Comparison of ENCODE assay signal across 22 cellular contexts in genomic region chr10:109156396-109156795, GRCh38.
A peak's percentile ranks its signal among the peaks of the same experiment; 100 is the strongest.
DNase-seq lines count a peak whose midpoint lies in the region; ATAC-seq and TF ChIP-seq lines count a peak whose summit lies in the region.
"Had no signal": no experiment of that assay in that cellular context is flagged by ENCODE, and none has a peak within 500 bp of the region (broad histone marks: within the 10 kb centered on the region; RNA-seq: fewer than 3 reads in every experiment).

No MANE protein-coding gene starts in this region.

- H3K4me2 ChIP-seq in PC-9 (peak overlapping the region; percentile 46), trophoblast cell (ENCODE audit: low read length) (no peak overlapping the region), neuronal stem cell (ENCODE audit: insufficient read depth, low read length, poor library complexity, severe bottlenecking) (no peak overlapping the region)
- H3K4me2 ChIP-seq: BLaER1 had no signal

- H4K91ac ChIP-seq in trophoblast cell (ENCODE audit: low read depth, low read length) = no peak overlapping the region
- no peak overlapping the region for H4K91ac ChIP-seq in neuronal stem cell (ENCODE audit: low read depth, low read length, poor library complexity)

- no peaks in the 10 kb centered on the region for H3K4me1 Mint-ChIP-seq in CD4-positive, alpha-beta T cell (ENCODE audit: low read depth)
- H3K4me1 Mint-ChIP-seq: CD14-positive monocyte; CD4-positive, CD25-positive, alpha-beta regulatory T cell had no signal

- DNase-seq in ELF-1 (ENCODE audit: low read depth, low spot score) = peak; percentile 16
- peak in 1 of 2 experiments; percentile 72 for DNase-seq in PC-9
- peak; percentile 75 to 95 for DNase-seq in trophoblast cell
- no peak for DNase-seq in activated gamma-delta T cell treated with Interleukin-2 at 50 U/mL for 16 hours
- DNase-seq in neuronal stem cell (ENCODE audit: low spot score) = no peak
- DNase-seq in head of caudate nucleus = no peak
- no peak for DNase-seq in CD4-positive, alpha-beta T cell
- DNase-seq: 8988T; ACHN; BE2C; C1 segment of cervical spinal cord; CD4-positive, CD25-positive, alpha-beta regulatory T cell; CD8-positive, alpha-beta T cell; DMS 273 treated with DMSO at 0.1 percent for 48 hours; DMS153; DMS53; DMS79; DND-41; EL; GF-D8 had no signal

- H3K79me2 ChIP-seq in PC-9 (ENCODE audit: low read depth) (no peaks in the 10 kb centered on the region), trophoblast cell (ENCODE audit: control insufficient read depth, insufficient read depth, low read length, poor library complexity) (no peaks in the 10 kb centered on the region)

- H3K4ac ChIP-seq in trophoblast cell (ENCODE audit: low read depth, low read length) = no peak overlapping the region
- H3K4ac ChIP-seq in neuronal stem cell (ENCODE audit: low read length) = no peak overlapping the region

- no peak overlapping the region for H3K4me3 Mint-ChIP-seq in CD4-positive, alpha-beta T cell
- H3K4me3 Mint-ChIP-seq: CD14-positive monocyte; CD4-positive, CD25-positive, alpha-beta regulatory T cell; CD8-positive, alpha-beta T cell had no signal

- H4K12ac ChIP-seq in trophoblast cell (ENCODE audit: low read depth, low read length) = no peak overlapping the region

- H2BK5ac ChIP-seq in trophoblast cell (ENCODE audit: low read depth, low read length, poor library complexity) (no peak overlapping the region), neuronal stem cell (ENCODE audit: low read length) (no peak overlapping the region)

- no peaks in the 10 kb centered on the region for H3K36me3 ChIP-seq in PC-9 (ENCODE audit: low read depth)
- no peaks in the 10 kb centered on the region for H3K36me3 ChIP-seq in trophoblast cell (ENCODE audit: control insufficient read depth in 1 of 2, insufficient read depth in 2 of 2, low read length in 2 of 2)
- no peaks in the 10 kb centered on the region for H3K36me3 ChIP-seq in neuronal stem cell (replicated peaks in 1 of 2; ENCODE audit: control insufficient read depth in 2 of 2, insufficient read depth in 2 of 2, low read length in 2 of 2)
- H3K36me3 ChIP-seq: BE2C, BLaER1 had no signal

- no peak for ATAC-seq in CD4-positive, alpha-beta T cell (ENCODE audit: poor library complexity)
- ATAC-seq: CD8-positive, alpha-beta T cell had no signal

- peaks cover 7% of the 10 kb centered on the region for H3K79me1 ChIP-seq in trophoblast cell (ENCODE audit: low read length)
- H3K79me1 ChIP-seq in neuronal stem cell (ENCODE audit: low read depth, low read length) = no peaks in the 10 kb centered on the region

- H3K27me3 ChIP-seq in PC-9 (ENCODE audit: insufficient read depth, low read depth) (no peaks in the 10 kb centered on the region), trophoblast cell (ENCODE audit: insufficient read depth, low read length) (no peaks in the 10 kb centered on the region), neuronal stem cell (ENCODE audit: control insufficient read depth in 3 of 3, insufficient read depth in 3 of 3, low read depth in 1 of 3, low read length in 3 of 3) (no peaks in the 10 kb centered on the region)
- H3K27me3 ChIP-seq in CD4-positive, alpha-beta T cell (ENCODE audit: control insufficient read depth, insufficient read depth, low read length) = no peaks in the 10 kb centered on the region
- H3K27me3 ChIP-seq: BE2C, BLaER1 had no signal

- no peak overlapping the region for H3K4me3 ChIP-seq in PC-9
- no peak overlapping the region for H3K4me3 ChIP-seq in trophoblast cell (ENCODE audit: low read depth, low read length)
- H3K4me3 ChIP-seq in neuronal stem cell (ENCODE audit: low read length in 2 of 2) = no peak overlapping the region
- H3K4me3 ChIP-seq: BLaER1 had no signal

- POLR2A ChIA-PET in PC-9 (lab: Charles Lee; ENCODE audit: unreplicated experiment) = no interaction called here
- POLR2A ChIA-PET in CD4-positive, alpha-beta T cell (lab: Charles Lee) = no interaction called here

- no TSS peak for BruUV-seq in PC-9 (replicated peaks; lab: Mats Ljungman, UMichigan)

- H3K9me2 ChIP-seq in PC-9 (ENCODE audit: insufficient read depth) = no peaks in the 10 kb centered on the region

- H3K9me3 Mint-ChIP-seq in CD4-positive, alpha-beta T cell = peaks cover 22% of the 10 kb centered on the region

- H3K23ac ChIP-seq in trophoblast cell (ENCODE audit: low read length) (no peak overlapping the region), neuronal stem cell (ENCODE audit: low read depth, low read length, poor library complexity) (no peak overlapping the region)

- H3K4me1 ChIP-seq in PC-9 (replicated peaks; ENCODE audit: insufficient read depth) (no peaks in the 10 kb centered on the region), trophoblast cell (ENCODE audit: control insufficient read depth in 1 of 2, insufficient read depth in 2 of 2, low read length in 2 of 2) (peaks cover 0 to 6% of the 10 kb centered on the region in 2 experiments), neuronal stem cell (ENCODE audit: control insufficient read depth in 2 of 2, insufficient read depth in 1 of 2, low read depth in 1 of 2, low read length in 2 of 2) (no peaks in the 10 kb centered on the region)
- H3K4me1 ChIP-seq: BE2C, BLaER1 had no signal

- H2AFZ ChIP-seq in PC-9 (no peak overlapping the region), trophoblast cell (ENCODE audit: insufficient read depth, low read length, poor library complexity) (no peak overlapping the region), neuronal stem cell (ENCODE audit: low read length) (no peak overlapping the region)

- H3K27ac Mint-ChIP-seq in CD4-positive, alpha-beta T cell = no peak overlapping the region
- H3K27ac Mint-ChIP-seq: CD14-positive monocyte; CD4-positive, CD25-positive, alpha-beta regulatory T cell; CD8-positive, alpha-beta T cell had no signal

- H3K14ac ChIP-seq in trophoblast cell (ENCODE audit: low read length) = no peak overlapping the region
- H3K14ac ChIP-seq in neuronal stem cell (ENCODE audit: low read length) = no peak overlapping the region

- H3K27ac ChIP-seq in PC-9 = 0 out of 2 replicates have a peak overlapping the region, but pooled peaks have one; percentile 29
- peak overlapping the region; percentile 90 for H3K27ac ChIP-seq in trophoblast cell (ENCODE audit: low read depth, low read length)
- H3K27ac ChIP-seq in neuronal stem cell (replicated peaks; ENCODE audit: low read length) = no peak overlapping the region
- H3K27ac ChIP-seq in CD4-positive, alpha-beta T cell (ENCODE audit: low read depth, low read length) = no peak overlapping the region
- H3K27ac ChIP-seq: BLaER1 had no signal

- H2BK120ac ChIP-seq in trophoblast cell (ENCODE audit: insufficient read depth, low read length, poor library complexity) (no peak overlapping the region), neuronal stem cell (ENCODE audit: low read depth, low read length) (no peak overlapping the region)

- no peaks in the 10 kb centered on the region for H4K20me1 ChIP-seq in PC-9 (ENCODE audit: insufficient read depth)
- H4K20me1 ChIP-seq: BLaER1 had no signal

- no CpG with 5 or more reads among the region's 3 CpGs for WGBS in trophoblast cell (ENCODE audit: extremely low coverage, insufficient coverage, insufficient read length)
- no CpG with 5 or more reads among the region's 3 CpGs for WGBS in neuronal stem cell (ENCODE audit: extremely low coverage in 2 of 2, insufficient read length in 2 of 2, insufficient replicate concordance in 1 of 2), 2 donors

- TF ChIP-seq CTCF in PC-9 (conservative IDR thresholded peaks at IDR 0.05) = no peak
- TF ChIP-seq CTCF in CD4-positive, alpha-beta T cell (IDR thresholded peaks at IDR 0.05) = no peak

- no peaks in the 10 kb centered on the region for H3K27me3 Mint-ChIP-seq in CD4-positive, alpha-beta T cell
- H3K27me3 Mint-ChIP-seq: CD4-positive, CD25-positive, alpha-beta regulatory T cell had no signal

- H3K9ac ChIP-seq in trophoblast cell (ENCODE audit: low read length) = no peak overlapping the region
- no peak overlapping the region for H3K9ac ChIP-seq in neuronal stem cell (ENCODE audit: low read depth, low read length, poor library complexity)
- H3K9ac ChIP-seq: BLaER1 had no signal

- H3K18ac ChIP-seq in trophoblast cell (ENCODE audit: low read length) = no peak overlapping the region
- H3K18ac ChIP-seq in neuronal stem cell (ENCODE audit: low read length) = no peak overlapping the region

- intact Hi-C loops in PC-9 (cut with micrococcal nuclease; ENCODE audit: unreplicated experiment) (no loop called here), head of caudate nucleus (cut with DNase I) (no loop called here)
- intact Hi-C loops in CD4-positive, alpha-beta T cell (cut with DNase I, micrococcal nuclease) = no loop called here

- H2AK5ac ChIP-seq in trophoblast cell (ENCODE audit: low read length) (no peak overlapping the region), neuronal stem cell (ENCODE audit: low read depth, low read length) (no peak overlapping the region)

- H3K9me3 ChIP-seq in PC-9 (ENCODE audit: insufficient read depth, low read depth) = no peaks in the 10 kb centered on the region
- no peaks in the 10 kb centered on the region for H3K9me3 ChIP-seq in trophoblast cell (ENCODE audit: insufficient read depth, low read depth, low read length)
- peaks cover 0 to 1% of the 10 kb centered on the region in 2 donors for H3K9me3 ChIP-seq in neuronal stem cell (replicated peaks in 1 of 2; ENCODE audit: control insufficient read depth in 2 of 2, insufficient read depth in 1 of 2, low read depth in 1 of 2, low read length in 2 of 2)
- peaks cover 9% of the 10 kb centered on the region for H3K9me3 ChIP-seq in CD4-positive, alpha-beta T cell (ENCODE audit: control insufficient read depth, low read length)
- H3K9me3 ChIP-seq: BE2C, BLaER1 had no signal

- no peaks in the 10 kb centered on the region for H3F3A ChIP-seq in PC-9 (ENCODE audit: insufficient read depth, low read depth)

- no peak overlapping the region for H2BK15ac ChIP-seq in neuronal stem cell (ENCODE audit: low read length)

- H2BK12ac ChIP-seq in trophoblast cell (ENCODE audit: low read length) (no peak overlapping the region), neuronal stem cell (ENCODE audit: low read length) (no peak overlapping the region)

- no peaks in the 10 kb centered on the region for H3K36me3 Mint-ChIP-seq in CD4-positive, alpha-beta T cell (ENCODE audit: low read depth)
- H3K36me3 Mint-ChIP-seq: CD14-positive monocyte; CD4-positive, CD25-positive, alpha-beta regulatory T cell; CD8-positive, alpha-beta T cell had no signal

- CTCF ChIA-PET in PC-9 (lab: Charles Lee) = no interaction called here
- CTCF ChIA-PET in CD4-positive, alpha-beta T cell (lab: Charles Lee) = no interaction called here

- H4K8ac ChIP-seq in trophoblast cell (ENCODE audit: low read depth, low read length) (no peak overlapping the region), neuronal stem cell (ENCODE audit: low read depth, low read length) (no peak overlapping the region)

Comparison
In these comparisons a context has a peak if more than half of its experiments do, and no peak if none do; other contexts are left out.
1. DNase-seq: peak in ELF-1 (single experiment) and trophoblast cell (2 of 2); none in activated gamma-delta T cell treated with Interleukin-2 at 50 U/mL for 16 hours (single experiment), neuronal stem cell (single experiment), head of caudate nucleus (0 of 42) and CD4-positive, alpha-beta T cell (0 of 10).
2. H3K27ac ChIP-seq: peak in PC-9 (single experiment) and trophoblast cell (single experiment); none in neuronal stem cell (single experiment) and CD4-positive, alpha-beta T cell (single experiment).